2 cellular contexts compared by ENCODE assay signal in genomic region chr13:109288151-109288709, GRCh38.
TF ChIP-seq lines count a peak whose summit lies in the region.

No MANE protein-coding gene starts in this region.

TF ChIP-seq in IMR-90, 13 proteins besides CTCF, POLR2A, EP300 and RAD21:
- no peak for TF ChIP-seq MAZ (IDR thresholded peaks at IDR 0.05; ENCODE audit: borderline replicate concordance, low read depth, low read length)

TF ChIP-seq in H1, 55 proteins besides CTCF, POLR2A, EP300 and RAD21:
- no peak for TF ChIP-seq SIX5 (IDR thresholded peaks at IDR 0.05; ENCODE audit: low read depth, low read length)
- TF ChIP-seq BACH1 (IDR thresholded peaks at IDR 0.05; ENCODE audit: low read length): no peak
- no peak for TF ChIP-seq RBBP5 (IDR thresholded peaks at IDR 0.05; ENCODE audit: borderline replicate concordance, low read depth, low read length)
- TF ChIP-seq SAP30 (IDR thresholded peaks at IDR 0.05; ENCODE audit: insufficient read depth, insufficient replicate concordance, low read length): no peak
- TF ChIP-seq RFX5 (IDR thresholded peaks at IDR 0.05; ENCODE audit: borderline replicate concordance, low read depth, low read length): no peak
- no peak for TF ChIP-seq SP2 (IDR thresholded peaks at IDR 0.05; ENCODE audit: low read length)
- no peak for TF ChIP-seq ASH2L (IDR thresholded peaks at IDR 0.05; ENCODE audit: low read length)
- TF ChIP-seq GABPA (IDR thresholded peaks at IDR 0.05; ENCODE audit: borderline replicate concordance, insufficient read depth, low read length): no peak
- TF ChIP-seq TAF7 (optimal IDR thresholded peaks at IDR 0.05; ENCODE audit: borderline replicate concordance, low read depth, low read length): no peak
- no peak for TF ChIP-seq SUZ12 (IDR thresholded peaks at IDR 0.05; ENCODE audit: low read length)
- no peak for TF ChIP-seq KDM5A (IDR thresholded peaks at IDR 0.05; ENCODE audit: low read length)
- no peak for TF ChIP-seq RXRA (IDR thresholded peaks at IDR 0.05; ENCODE audit: insufficient read depth, low read depth, low read length)
- TF ChIP-seq KDM1A (IDR thresholded peaks at IDR 0.05; ENCODE audit: borderline replicate concordance, low read length): no peak
- no peak for TF ChIP-seq FOSL1 (IDR thresholded peaks at IDR 0.05; ENCODE audit: insufficient read depth, low read depth, low read length)
- TF ChIP-seq JUND (IDR thresholded peaks at IDR 0.05; ENCODE audit: low read length): no peak
- no peak for TF ChIP-seq CHD2 (IDR thresholded peaks at IDR 0.05; ENCODE audit: low read length)
- no peak for TF ChIP-seq TBP (IDR thresholded peaks at IDR 0.05; ENCODE audit: low read depth, low read length)
- no peak for TF ChIP-seq SIN3A (conservative IDR thresholded peaks at IDR 0.05 in 1 of 2, IDR thresholded peaks at IDR 0.05 in 1 of 2; ENCODE audit: low read depth in 1 of 2, low read length in 2 of 2)
- TF ChIP-seq E2F6 (IDR thresholded peaks at IDR 0.05): no peak
